Comparison of ENCODE assay signal across 6 cellular contexts in genomic region chr11:124762624-124763155, GRCh38.
DNase-seq lines count a peak whose midpoint lies in the region; ATAC-seq and TF ChIP-seq lines count a peak whose summit lies in the region.

No MANE protein-coding gene starts in this region.

- TF ChIP-seq CTCF in GM12865 (IDR thresholded peaks at IDR 0.05; ENCODE audit: insufficient read depth, low read depth, low read length, missing control alignments), result no peak

- peaks cover 32% of the 10 kb centered on the region for H3K27me3 Mint-ChIP-seq in activated naive CD8-positive, alpha-beta T cell treated with anti-CD3 and anti-CD28 coated beads, Interleukin-2, amount 50 U/mL, for 24 hours

- H3K27ac Mint-ChIP-seq in activated naive CD8-positive, alpha-beta T cell treated with anti-CD3 and anti-CD28 coated beads, Interleukin-2, amount 50 U/mL, for 24 hours, result no peak overlapping the region

- peaks cover 5% of the 10 kb centered on the region for H3K36me3 ChIP-seq in muscle layer of colon (ENCODE audit: insufficient read depth, low read length)

- peaks cover 49 to 53% of the 10 kb centered on the region in 2 donors for H3K27me3 ChIP-seq in muscle layer of colon (ENCODE audit: control insufficient read depth in 1 of 2, insufficient read depth in 2 of 2, low read length in 2 of 2)

- peak overlapping the region; percentile 83 for H3K4me3 Mint-ChIP-seq in activated naive CD8-positive, alpha-beta T cell treated with anti-CD3 and anti-CD28 coated beads, Interleukin-2, amount 50 U/mL, for 24 hours

- peaks cover 35% of the 10 kb centered on the region for H3K4me1 ChIP-seq in muscle layer of colon (ENCODE audit: insufficient read depth, low read length)

- no peaks in the 10 kb centered on the region for H3K9me3 ChIP-seq in muscle layer of colon (ENCODE audit: low read length)

- peaks cover 2% of the 10 kb centered on the region for H3K36me3 Mint-ChIP-seq in activated naive CD8-positive, alpha-beta T cell treated with anti-CD3 and anti-CD28 coated beads, Interleukin-2, amount 50 U/mL, for 24 hours (ENCODE audit: low read depth)

- H3K4me3 ChIP-seq in GM12865 (ENCODE audit: low read depth, low read length), result peak overlapping the region; percentile 74
- H3K4me3 ChIP-seq in muscle layer of colon (ENCODE audit: low read depth in 1 of 2, low read length in 2 of 2), result peak overlapping the region; percentile 29 to 65

- H3K9ac ChIP-seq in muscle layer of colon (ENCODE audit: low read length), result no peak overlapping the region

- no peak overlapping the region for H3K27ac ChIP-seq in muscle layer of colon (ENCODE audit: low read depth, low read length)

- H3K4me1 Mint-ChIP-seq in activated naive CD8-positive, alpha-beta T cell treated with anti-CD3 and anti-CD28 coated beads, Interleukin-2, amount 50 U/mL, for 24 hours, result peaks cover 27% of the 10 kb centered on the region

- ATAC-seq in HG02970 (IDR thresholded peaks at IDR 0.05; ENCODE audit: low FRiP score, unreplicated experiment), result peak; percentile 21
- peak; percentile 18 for ATAC-seq in activated naive CD8-positive, alpha-beta T cell treated with anti-CD3 and anti-CD28 coated beads, Interleukin-2, amount 50 U/mL, for 24 hours

- DNase-seq in GM12865 (ENCODE audit: low read depth) (no peak), amniotic stem cell (lab: John Stamatoyannopoulos, UW) (no peak), COLO829 (ENCODE audit: low spot score) (no peak)
- DNase-seq in activated naive CD8-positive, alpha-beta T cell treated with anti-CD3 and anti-CD28 coated beads, Interleukin-2, amount 50 U/mL, for 24 hours, result no peak

- H3K9me3 Mint-ChIP-seq in activated naive CD8-positive, alpha-beta T cell treated with anti-CD3 and anti-CD28 coated beads, Interleukin-2, amount 50 U/mL, for 24 hours, result no peaks in the 10 kb centered on the region
